2 cellular contexts compared by ENCODE assay signal in the genomic region with DNA sequence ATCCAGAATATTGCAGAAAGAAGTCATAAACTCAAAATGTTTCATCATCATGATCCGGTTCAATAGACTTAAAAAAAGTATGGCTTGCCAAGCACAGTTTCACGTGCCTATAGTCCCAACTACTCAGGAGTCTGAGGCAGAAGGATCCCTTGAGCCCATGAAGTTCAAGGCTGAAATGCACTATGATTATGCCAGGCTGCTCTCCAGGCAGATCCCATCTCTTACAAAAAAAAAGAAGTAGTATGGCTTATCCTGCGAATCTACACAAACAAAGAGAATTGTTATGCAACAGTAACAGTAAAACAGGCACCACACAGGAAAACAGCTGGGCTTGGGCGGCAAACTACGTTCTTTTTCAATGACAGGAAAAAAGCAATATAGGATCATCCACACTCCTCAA.
TF ChIP-seq lines count a peak whose summit lies in the region.

No MANE protein-coding gene starts in this region.

TF ChIP-seq in IMR-90, 13 proteins besides CTCF, POLR2A, EP300 and RAD21 (continued from another document):
- TF ChIP-seq, protein P1, sequence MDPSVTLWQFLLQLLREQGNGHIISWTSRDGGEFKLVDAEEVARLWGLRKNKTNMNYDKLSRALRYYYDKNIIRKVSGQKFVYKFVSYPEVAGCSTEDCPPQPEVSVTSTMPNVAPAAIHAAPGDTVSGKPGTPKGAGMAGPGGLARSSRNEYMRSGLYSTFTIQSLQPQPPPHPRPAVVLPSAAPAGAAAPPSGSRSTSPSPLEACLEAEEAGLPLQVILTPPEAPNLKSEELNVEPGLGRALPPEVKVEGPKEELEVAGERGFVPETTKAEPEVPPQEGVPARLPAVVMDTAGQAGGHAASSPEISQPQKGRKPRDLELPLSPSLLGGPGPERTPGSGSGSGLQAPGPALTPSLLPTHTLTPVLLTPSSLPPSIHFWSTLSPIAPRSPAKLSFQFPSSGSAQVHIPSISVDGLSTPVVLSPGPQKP (IDR thresholded peaks at IDR 0.05; ENCODE audit: borderline replicate concordance, low read depth, low read length): no peak
- TF ChIP-seq FOS (IDR thresholded peaks at IDR 0.05; ENCODE audit: low read depth, low read length) (no peak), CEBPB (IDR thresholded peaks at IDR 0.05; ENCODE audit: low read depth, low read length) (no peak), NFE2L2 (IDR thresholded peaks at IDR 0.05; ENCODE audit: low read depth, low read length) (no peak), MAZ (IDR thresholded peaks at IDR 0.05; ENCODE audit: borderline replicate concordance, low read depth, low read length) (no peak), MAFK (IDR thresholded peaks at IDR 0.05; ENCODE audit: low read depth, low read length) (no peak), BHLHE40 (IDR thresholded peaks at IDR 0.05; ENCODE audit: low read depth, low read length) (no peak), RFX5 (IDR thresholded peaks at IDR 0.05; ENCODE audit: low read depth, low read length) (no peak; the same call in 1 of the 2 replicates), MXI1 (IDR thresholded peaks at IDR 0.05; ENCODE audit: borderline replicate concordance, low read depth, low read length) (no peak), SMC3 (IDR thresholded peaks at IDR 0.05; ENCODE audit: low read depth, low read length) (no peak), RCOR1 (IDR thresholded peaks at IDR 0.05; ENCODE audit: insufficient replicate concordance, low read length) (no peak)
- TF ChIP-seq, protein P2, sequence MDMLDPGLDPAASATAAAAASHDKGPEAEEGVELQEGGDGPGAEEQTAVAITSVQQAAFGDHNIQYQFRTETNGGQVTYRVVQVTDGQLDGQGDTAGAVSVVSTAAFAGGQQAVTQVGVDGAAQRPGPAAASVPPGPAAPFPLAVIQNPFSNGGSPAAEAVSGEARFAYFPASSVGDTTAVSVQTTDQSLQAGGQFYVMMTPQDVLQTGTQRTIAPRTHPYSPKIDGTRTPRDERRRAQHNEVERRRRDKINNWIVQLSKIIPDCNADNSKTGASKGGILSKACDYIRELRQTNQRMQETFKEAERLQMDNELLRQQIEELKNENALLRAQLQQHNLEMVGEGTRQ (IDR thresholded peaks at IDR 0.05; ENCODE audit: low read depth, low read length): no peak
TF ChIP-seq in IMR-90: peak in this region for 0.

TF ChIP-seq in WTC11, 78 proteins besides CTCF, POLR2A, EP300 and RAD21 (continued from another document):
- no peak for TF ChIP-seq TCF7 (CRISPR knock-in tag; IDR thresholded peaks at IDR 0.05; ENCODE audit: low read depth)
- TF ChIP-seq ZNF232 (CRISPR knock-in tag; IDR thresholded peaks at IDR 0.05): no peak
- TF ChIP-seq, protein P3, sequence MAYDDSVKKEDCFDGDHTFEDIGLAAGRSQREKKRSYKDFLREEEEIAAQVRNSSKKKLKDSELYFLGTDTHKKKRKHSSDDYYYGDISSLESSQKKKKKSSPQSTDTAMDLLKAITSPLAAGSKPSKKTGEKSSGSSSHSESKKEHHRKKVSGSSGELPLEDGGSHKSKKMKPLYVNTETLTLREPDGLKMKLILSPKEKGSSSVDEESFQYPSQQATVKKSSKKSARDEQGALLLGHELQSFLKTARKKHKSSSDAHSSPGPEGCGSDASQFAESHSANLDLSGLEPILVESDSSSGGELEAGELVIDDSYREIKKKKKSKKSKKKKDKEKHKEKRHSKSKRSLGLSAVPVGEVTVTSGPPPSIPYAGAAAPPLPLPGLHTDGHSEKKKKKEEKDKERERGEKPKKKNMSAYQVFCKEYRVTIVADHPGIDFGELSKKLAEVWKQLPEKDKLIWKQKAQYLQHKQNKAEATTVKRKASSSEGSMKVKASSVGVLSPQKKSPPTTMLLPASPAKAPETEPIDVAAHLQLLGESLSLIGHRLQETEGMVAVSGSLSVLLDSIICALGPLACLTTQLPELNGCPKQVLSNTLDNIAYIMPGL (CRISPR knock-in tag; IDR thresholded peaks at IDR 0.05): no peak
- no peak for TF ChIP-seq MYBL2 (CRISPR knock-in tag; IDR thresholded peaks at IDR 0.05)
- TF ChIP-seq NFE2L1 (CRISPR knock-in tag; IDR thresholded peaks at IDR 0.05): no peak
- TF ChIP-seq ETV6 (CRISPR knock-in tag; IDR thresholded peaks at IDR 0.05): no peak
- TF ChIP-seq, protein P4, sequence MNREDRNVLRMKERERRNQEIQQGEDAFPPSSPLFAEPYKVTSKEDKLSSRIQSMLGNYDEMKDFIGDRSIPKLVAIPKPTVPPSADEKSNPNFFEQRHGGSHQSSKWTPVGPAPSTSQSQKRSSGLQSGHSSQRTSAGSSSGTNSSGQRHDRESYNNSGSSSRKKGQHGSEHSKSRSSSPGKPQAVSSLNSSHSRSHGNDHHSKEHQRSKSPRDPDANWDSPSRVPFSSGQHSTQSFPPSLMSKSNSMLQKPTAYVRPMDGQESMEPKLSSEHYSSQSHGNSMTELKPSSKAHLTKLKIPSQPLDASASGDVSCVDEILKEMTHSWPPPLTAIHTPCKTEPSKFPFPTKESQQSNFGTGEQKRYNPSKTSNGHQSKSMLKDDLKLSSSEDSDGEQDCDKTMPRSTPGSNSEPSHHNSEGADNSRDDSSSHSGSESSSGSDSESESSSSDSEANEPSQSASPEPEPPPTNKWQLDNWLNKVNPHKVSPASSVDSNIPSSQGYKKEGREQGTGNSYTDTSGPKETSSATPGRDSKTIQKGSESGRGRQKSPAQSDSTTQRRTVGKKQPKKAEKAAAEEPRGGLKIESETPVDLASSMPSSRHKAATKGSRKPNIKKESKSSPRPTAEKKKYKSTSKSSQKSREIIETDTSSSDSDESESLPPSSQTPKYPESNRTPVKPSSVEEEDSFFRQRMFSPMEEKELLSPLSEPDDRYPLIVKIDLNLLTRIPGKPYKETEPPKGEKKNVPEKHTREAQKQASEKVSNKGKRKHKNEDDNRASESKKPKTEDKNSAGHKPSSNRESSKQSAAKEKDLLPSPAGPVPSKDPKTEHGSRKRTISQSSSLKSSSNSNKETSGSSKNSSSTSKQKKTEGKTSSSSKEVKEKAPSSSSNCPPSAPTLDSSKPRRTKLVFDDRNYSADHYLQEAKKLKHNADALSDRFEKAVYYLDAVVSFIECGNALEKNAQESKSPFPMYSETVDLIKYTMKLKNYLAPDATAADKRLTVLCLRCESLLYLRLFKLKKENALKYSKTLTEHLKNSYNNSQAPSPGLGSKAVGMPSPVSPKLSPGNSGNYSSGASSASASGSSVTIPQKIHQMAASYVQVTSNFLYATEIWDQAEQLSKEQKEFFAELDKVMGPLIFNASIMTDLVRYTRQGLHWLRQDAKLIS (CRISPR knock-in tag; IDR thresholded peaks at IDR 0.05; ENCODE audit: borderline replicate concordance): no peak
- TF ChIP-seq, protein P2 (CRISPR knock-in tag; IDR thresholded peaks at IDR 0.05): no peak
